In the genomic region with DNA sequence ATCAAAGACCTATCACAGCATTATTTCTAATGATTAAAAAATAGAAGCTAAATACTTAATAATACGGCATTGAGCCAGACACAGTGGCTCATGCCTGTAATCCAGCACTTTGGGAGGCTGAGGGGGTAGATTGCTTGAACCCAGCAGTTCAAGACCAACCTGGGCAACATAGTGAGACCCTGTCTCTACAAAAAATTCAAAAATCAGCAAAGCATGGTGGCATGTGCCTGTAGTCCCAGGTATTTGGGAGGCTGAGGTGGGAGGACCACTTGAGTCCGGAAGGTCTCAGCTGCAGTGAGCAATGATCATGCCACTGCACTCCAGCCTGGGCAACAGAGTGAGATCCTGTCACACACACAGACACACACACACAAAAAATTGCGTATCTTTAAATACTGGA, we compare ENCODE assay signal across 9 cellular contexts. TPM values are rescaled to one million over a fixed set of nuclear protein-coding genes. Genes with fewer than 3 reads are reported as not detected.
"Had no signal": no experiment of that assay in that cellular context is flagged by ENCODE, and none has a peak within 500 bp of the region (broad histone marks: within the 10 kb centered on the region; RNA-seq: fewer than 3 reads in every experiment).

No MANE protein-coding gene starts in this region.

- ATAC-seq: GM12878 had no signal

- H3K4me3 ChIP-seq: GM12878 had no signal

- DNase-seq: GDM1, GF-D8 had no signal

- FAIRE-seq: G401.6, GM12878, GM12891, GM12892, GM18507, GM19239 had no signal

RNA-seq across cellular contexts. Expression of gene ELAPOR1, which starts 48.8 kb away (rescaled TPM):
- total RNA-seq: G401 had no signal
